ENCODE assay signal across 8 cellular contexts in the genomic region with DNA sequence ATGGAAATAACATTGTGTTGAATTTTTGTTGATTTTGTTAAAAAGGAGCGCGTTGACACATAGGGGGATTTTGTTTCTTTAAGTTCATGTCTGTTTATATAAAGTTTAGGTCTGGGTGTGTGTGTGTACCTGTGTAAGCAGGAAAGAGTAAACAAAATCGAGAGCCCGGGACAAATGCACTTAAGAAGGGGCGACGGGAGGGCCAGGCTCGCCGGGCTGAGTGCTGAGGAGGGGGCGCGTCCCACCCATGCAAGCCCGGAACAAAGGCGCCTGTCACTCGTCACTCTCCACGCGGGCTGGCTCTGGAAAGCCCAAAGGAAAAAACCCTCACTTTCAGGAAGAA. TPM values are rescaled to one million over a fixed set of nuclear protein-coding genes. Genes with fewer than 3 reads are reported as not detected.
A peak's percentile ranks its signal among the peaks of the same experiment; 100 is the strongest.
DNase-seq lines count a peak whose midpoint lies in the region; ATAC-seq lines count a peak whose summit lies in the region.

No MANE protein-coding gene starts in this region.

- POLR2A ChIA-PET in activated CD4-positive, alpha-beta T cell treated with anti-CD3 and anti-CD28 coated beads for 36 hours (lab: Charles Lee): no interaction called here

- H3K4me3 ChIP-seq in iPS-18a (ENCODE audit: low read length): peak overlapping the region; percentile 73

- peaks cover 82% of the 10 kb centered on the region for H3K27me3 ChIP-seq in iPS-18a (ENCODE audit: control insufficient read depth, insufficient read depth, low read length)

- CTCF ChIA-PET in activated CD4-positive, alpha-beta T cell treated with anti-CD3 and anti-CD28 coated beads for 36 hours (lab: Charles Lee): interaction anchor here (1.2 kb wide), 2 partner anchors 11 to 55 kb away, joined by 3 to 4 read pairs; no protein-coding TSS in a partner anchor

- H3K36me3 ChIP-seq in iPS-18a (ENCODE audit: control insufficient read depth, low read depth, low read length): no peaks in the 10 kb centered on the region

- peaks cover 5% of the 10 kb centered on the region for H3K4me1 ChIP-seq in iPS-18a (ENCODE audit: control insufficient read depth, low read depth, low read length)

- no peak overlapping the region for H3K27ac ChIP-seq in iPS-18a (ENCODE audit: low read length)

- no peak overlapping the region for H3K9ac ChIP-seq in iPS-18a (ENCODE audit: low read length)

- H3K9me3 Mint-ChIP-seq in activated CD4-positive, alpha-beta T cell treated with anti-CD3 and anti-CD28 coated beads for 36 hours (ENCODE audit: low read depth): no peaks in the 10 kb centered on the region
- H3K9me3 Mint-ChIP-seq in activated naive CD8-positive, alpha-beta T cell treated with anti-CD3 and anti-CD28 coated beads for 36 hours: no peaks in the 10 kb centered on the region
- no peaks in the 10 kb centered on the region for H3K9me3 Mint-ChIP-seq in stimulated activated naive CD8-positive, alpha-beta T cell treated with anti-CD3 and anti-CD28 coated beads, Interleukin-15, amount 100 ng/mL, for 72 hours

- H3K4me1 Mint-ChIP-seq in activated CD4-positive, alpha-beta T cell treated with anti-CD3 and anti-CD28 coated beads for 36 hours: peaks cover 16% of the 10 kb centered on the region
- H3K4me1 Mint-ChIP-seq in activated naive CD8-positive, alpha-beta T cell treated with anti-CD3 and anti-CD28 coated beads for 36 hours: peaks cover 13% of the 10 kb centered on the region
- peaks cover 34% of the 10 kb centered on the region for H3K4me1 Mint-ChIP-seq in stimulated activated naive CD8-positive, alpha-beta T cell treated with anti-CD3 and anti-CD28 coated beads, Interleukin-15, amount 100 ng/mL, for 72 hours

- intact Hi-C loops in activated CD4-positive, alpha-beta T cell treated with anti-CD3 and anti-CD28 coated beads for 36 hours (cut with DNase I, micrococcal nuclease): no loop called here

- H3K27ac Mint-ChIP-seq in activated CD4-positive, alpha-beta T cell treated with anti-CD3 and anti-CD28 coated beads for 36 hours: peak overlapping the region; percentile 40
- H3K27ac Mint-ChIP-seq in activated naive CD8-positive, alpha-beta T cell treated with anti-CD3 and anti-CD28 coated beads for 36 hours: peak overlapping the region; percentile 31
- H3K27ac Mint-ChIP-seq in stimulated activated naive CD8-positive, alpha-beta T cell treated with anti-CD3 and anti-CD28 coated beads, Interleukin-15, amount 100 ng/mL, for 72 hours: peak overlapping the region in 1 of 2 donors; percentile 83

- peak overlapping the region; percentile 69 for H3K4me3 Mint-ChIP-seq in activated CD4-positive, alpha-beta T cell treated with anti-CD3 and anti-CD28 coated beads for 36 hours
- peak overlapping the region; percentile 70 for H3K4me3 Mint-ChIP-seq in activated naive CD8-positive, alpha-beta T cell treated with anti-CD3 and anti-CD28 coated beads for 36 hours
- peak overlapping the region; percentile 80 to 87 for H3K4me3 Mint-ChIP-seq in stimulated activated naive CD8-positive, alpha-beta T cell treated with anti-CD3 and anti-CD28 coated beads, Interleukin-15, amount 100 ng/mL, for 72 hours

- peaks cover 32% of the 10 kb centered on the region for H3K27me3 Mint-ChIP-seq in activated CD4-positive, alpha-beta T cell treated with anti-CD3 and anti-CD28 coated beads for 36 hours
- peaks cover 61% of the 10 kb centered on the region for H3K27me3 Mint-ChIP-seq in activated naive CD8-positive, alpha-beta T cell treated with anti-CD3 and anti-CD28 coated beads for 36 hours
- H3K27me3 Mint-ChIP-seq in stimulated activated naive CD8-positive, alpha-beta T cell treated with anti-CD3 and anti-CD28 coated beads, Interleukin-15, amount 100 ng/mL, for 72 hours: peaks cover 65% of the 10 kb centered on the region

- H3K9me3 ChIP-seq in iPS-18a (ENCODE audit: control insufficient read depth, low read depth, low read length): no peaks in the 10 kb centered on the region

- peak; percentile 22 for ATAC-seq in activated CD4-positive, alpha-beta T cell treated with anti-CD3 and anti-CD28 coated beads for 36 hours
- peak; percentile 25 for ATAC-seq in stimulated activated naive CD8-positive, alpha-beta T cell treated with anti-CD3 and anti-CD28 coated beads, Interleukin-15, amount 100 ng/mL, for 72 hours
- ATAC-seq in HG02852 (IDR thresholded peaks at IDR 0.05; ENCODE audit: unreplicated experiment): no peak

- no peak for DNase-seq in activated CD4-positive, alpha-beta T cell treated with anti-CD3 and anti-CD28 coated beads for 36 hours
- no peak for DNase-seq in activated CD4-positive, alpha-beta T cell treated with anti-CD3 and anti-CD28 coated beads, Interleukin-2, amount 50 U/mL, for 48 hours
- no peak for DNase-seq in activated naive CD8-positive, alpha-beta T cell treated with anti-CD3 and anti-CD28 coated beads for 36 hours
- no peak for DNase-seq in stimulated activated naive CD8-positive, alpha-beta T cell treated with anti-CD3 and anti-CD28 coated beads, Interleukin-15, amount 100 ng/mL, for 72 hours
- DNase-seq in cortex of kidney (lab: John Stamatoyannopoulos, UW) (no peak), epidermal melanocyte (ENCODE audit: insufficient read length, low spot score) (no peak)

- no peaks in the 10 kb centered on the region for H3K36me3 Mint-ChIP-seq in activated CD4-positive, alpha-beta T cell treated with anti-CD3 and anti-CD28 coated beads for 36 hours (ENCODE audit: low read depth)
- no peaks in the 10 kb centered on the region for H3K36me3 Mint-ChIP-seq in activated naive CD8-positive, alpha-beta T cell treated with anti-CD3 and anti-CD28 coated beads for 36 hours

RNA-seq across cellular contexts. Expression of gene TRIM17, which starts 28.8 kb away (rescaled TPM):
- total RNA-seq in activated CD4-positive, alpha-beta T cell treated with anti-CD3 and anti-CD28 coated beads for 36 hours: 1 to 10 TPM; 1.2 to 1.3 TPM
- 1 to 10 TPM; 1.3 to 1.9 TPM for total RNA-seq in activated naive CD8-positive, alpha-beta T cell treated with anti-CD3 and anti-CD28 coated beads for 36 hours

RNA-seq across cellular contexts. Expression of gene TRIM11, which starts 38.9 kb away (rescaled TPM):
- total RNA-seq in activated CD4-positive, alpha-beta T cell treated with anti-CD3 and anti-CD28 coated beads for 36 hours: 10 to 100 TPM; 27.0 to 33.3 TPM
- total RNA-seq in activated naive CD8-positive, alpha-beta T cell treated with anti-CD3 and anti-CD28 coated beads for 36 hours: 10 to 100 TPM; 32.7 to 36.1 TPM

RNA-seq across cellular contexts. Expression of gene RNF187, which starts 41.7 kb away (rescaled TPM):
- total RNA-seq in activated CD4-positive, alpha-beta T cell treated with anti-CD3 and anti-CD28 coated beads for 36 hours: 100 to 1,000 TPM; 114 to 155 TPM
- total RNA-seq in activated naive CD8-positive, alpha-beta T cell treated with anti-CD3 and anti-CD28 coated beads for 36 hours: 100 to 1,000 TPM; 119 to 125 TPM
